In genomic region chr2:7671312-7671711, GRCh38 we compare ENCODE assay signal across 10 cellular contexts.
DNase-seq lines count a peak whose midpoint lies in the region; ATAC-seq and TF ChIP-seq lines count a peak whose summit lies in the region.
"Had no signal": no experiment of that assay in that cellular context is flagged by ENCODE, and none has a peak within 500 bp of the region (broad histone marks: within the 10 kb centered on the region; RNA-seq: fewer than 3 reads in every experiment).

No MANE protein-coding gene starts in this region.

- no peaks in the 10 kb centered on the region for H3K27me3 ChIP-seq in CD4-positive, alpha-beta memory T cell (ENCODE audit: insufficient read depth, low read length)
- H3K27me3 ChIP-seq in Loucy (ENCODE audit: insufficient read depth, low read length, poor library complexity, severe bottlenecking) (no peaks in the 10 kb centered on the region), body of pancreas (no peaks in the 10 kb centered on the region)

- H3K9me2 ChIP-seq in Loucy (replicated peaks; ENCODE audit: low read depth, low read length) = no peaks in the 10 kb centered on the region
- H3K9me2 ChIP-seq: SK-N-SH had no signal

- H2AFZ ChIP-seq in Loucy (ENCODE audit: low read length) = 0 out of 2 replicates have a peak overlapping the region, but pooled peaks have one; percentile 19

- H3K9ac ChIP-seq in Loucy (ENCODE audit: low read depth, low read length, poor library complexity, severe bottlenecking) = no peak overlapping the region
- H3K9ac ChIP-seq: SK-N-SH had no signal

- intact Hi-C loops in CD4-positive, alpha-beta memory T cell (cut with micrococcal nuclease) = loop anchor here (5.0 kb wide), 1 partner anchor 574 kb away; no protein-coding TSS in a partner anchor
- intact Hi-C loops in body of pancreas (cut with DNase I) (loop anchor here (10.0 kb wide), 1 partner anchor 247 kb away; no protein-coding TSS in a partner anchor), natural killer cell (cut with micrococcal nuclease) (no loop called here)

- H3K27ac Mint-ChIP-seq in CD4-positive, alpha-beta memory T cell = peak overlapping the region in 6 of 7 donors; percentile 47 to 88 (median 78)
- peak overlapping the region in 1 of 2 donors; percentile 25 for H3K27ac Mint-ChIP-seq in natural killer cell

- H3K27ac ChIP-seq in CD4-positive, alpha-beta memory T cell (ENCODE audit: low read depth, low read length) = no peak overlapping the region
- no peak overlapping the region for H3K27ac ChIP-seq in body of pancreas

- CTCF ChIA-PET in CD4-positive, alpha-beta memory T cell (lab: Charles Lee; ENCODE audit: partially characterized antibody) = interaction anchor here (0.8 to 3.3 kb wide), 24 partner anchors 8 to 1016 kb away, joined by 3 to 34 read pairs (median 5); partner anchors contain the start of gene ID2

- no peaks in the 10 kb centered on the region for H3K79me2 ChIP-seq in Loucy (ENCODE audit: insufficient read depth, low read length)

- no peaks in the 10 kb centered on the region for H3F3A ChIP-seq in Loucy (ENCODE audit: low read depth)

- POLR2A ChIA-PET in CD4-positive, alpha-beta memory T cell (lab: Charles Lee; ENCODE audit: partially characterized antibody) = interaction anchor here (0.7 to 1.3 kb wide), 5 partner anchors 10 to 218 kb away, joined by 3 to 4 read pairs (median 3); no protein-coding TSS in a partner anchor

- no peaks in the 10 kb centered on the region for H4K20me1 ChIP-seq in Loucy (ENCODE audit: insufficient read depth, low read length, poor library complexity, severe bottlenecking)

- no peaks in the 10 kb centered on the region for H3K9me3 ChIP-seq in CD4-positive, alpha-beta memory T cell (ENCODE audit: control insufficient read depth in 1 of 2, low read length in 2 of 2)
- no peaks in the 10 kb centered on the region for H3K9me3 ChIP-seq in Loucy (ENCODE audit: insufficient read depth, low read depth, low read length)
- H3K9me3 ChIP-seq in body of pancreas = no peaks in the 10 kb centered on the region
- H3K9me3 ChIP-seq: SK-N-SH had no signal

- TF ChIP-seq CTCF in Loucy (conservative IDR thresholded peaks at IDR 0.05; ENCODE audit: low read length) = no peak
- no peak for TF ChIP-seq CTCF in body of pancreas (IDR thresholded peaks at IDR 0.05)
- TF ChIP-seq CTCF in natural killer cell (IDR thresholded peaks at IDR 0.05) = no peak

- peak; percentile 30 for ATAC-seq in body of pancreas
- no peak for ATAC-seq in natural killer cell

- H3K4me1 ChIP-seq in CD4-positive, alpha-beta memory T cell (ENCODE audit: insufficient read depth, low read length) = peaks cover 19% of the 10 kb centered on the region
- no peaks in the 10 kb centered on the region for H3K4me1 ChIP-seq in Loucy (ENCODE audit: insufficient read depth, low read length, poor library complexity, severe bottlenecking)
- no peaks in the 10 kb centered on the region for H3K4me1 ChIP-seq in body of pancreas

- H3K36me3 Mint-ChIP-seq in CD4-positive, alpha-beta memory T cell = no peaks in the 10 kb centered on the region
- H3K36me3 Mint-ChIP-seq in natural killer cell = no peaks in the 10 kb centered on the region

- TF ChIP-seq POLR2A in body of pancreas (IDR thresholded peaks at IDR 0.05) = no peak

- no peak overlapping the region for H3K4me3 ChIP-seq in CD4-positive, alpha-beta memory T cell (ENCODE audit: low read length in 2 of 2)
- H3K4me3 ChIP-seq in Loucy (ENCODE audit: low read length, poor library complexity, severe bottlenecking) = no peak overlapping the region
- H3K4me3 ChIP-seq in body of pancreas = no peak overlapping the region

- no peak overlapping the region for H3K4me2 ChIP-seq in Loucy (ENCODE audit: low read depth, low read length, poor library complexity, severe bottlenecking)
- H3K4me2 ChIP-seq: SK-N-SH had no signal

- WGBS in body of pancreas, 2 donors = 53 to 60% methylated on average over 8 of the region's 8 CpGs

- no peaks in the 10 kb centered on the region for H3K27me3 Mint-ChIP-seq in CD4-positive, alpha-beta memory T cell
- peaks cover 0 to 9% of the 10 kb centered on the region in 2 donors for H3K27me3 Mint-ChIP-seq in natural killer cell (ENCODE audit: low read depth in 2 of 2)

- H3K9me3 Mint-ChIP-seq in CD4-positive, alpha-beta memory T cell = peaks cover 0 to 1% (median 0%) of the 10 kb centered on the region in 8 donors
- H3K9me3 Mint-ChIP-seq in natural killer cell = no peaks in the 10 kb centered on the region

- no peaks in the 10 kb centered on the region for H3K36me3 ChIP-seq in CD4-positive, alpha-beta memory T cell (ENCODE audit: insufficient read depth, low read length)
- H3K36me3 ChIP-seq in Loucy (ENCODE audit: insufficient read depth, low read length) (no peaks in the 10 kb centered on the region), body of pancreas (replicated peaks in 1 of 2; ENCODE audit: insufficient read depth in 1 of 2, low read depth in 2 of 2) (no peaks in the 10 kb centered on the region)

- H3K4me3 Mint-ChIP-seq in CD4-positive, alpha-beta memory T cell = peak overlapping the region in 1 of 8 donors; percentile 41
- H3K4me3 Mint-ChIP-seq in natural killer cell = peak overlapping the region; percentile 15

- peaks cover 19 to 36% (median 26%) of the 10 kb centered on the region in 4 donors for H3K4me1 Mint-ChIP-seq in CD4-positive, alpha-beta memory T cell
- peaks cover 19 to 28% of the 10 kb centered on the region in 2 donors for H3K4me1 Mint-ChIP-seq in natural killer cell

- no peak for DNase-seq in CD4-positive, alpha-beta memory T cell
- no peak for DNase-seq in body of pancreas
- no peak for DNase-seq in natural killer cell
- DNase-seq in effector CD8-positive, alpha-beta T cell (lab: John Stamatoyannopoulos, UW) = no peak
- no peak for DNase-seq in HuH-7.5 (ENCODE audit: low spot score)
- no peak for DNase-seq in T1000 (lab: John Stamatoyannopoulos, UW)
- DNase-seq: amniotic stem cell, NCI-H1048 had no signal
